Comparison of ENCODE assay signal across 25 cellular contexts in genomic region chr3:126494831-126495230, GRCh38. TPM values are rescaled to one million over a fixed set of nuclear protein-coding genes. Genes with fewer than 3 reads are reported as not detected.
DNase-seq lines count a peak whose midpoint lies in the region; ATAC-seq, FAIRE-seq and TF ChIP-seq lines count a peak whose summit lies in the region.
"Had no signal": no experiment of that assay in that cellular context is flagged by ENCODE, and none has a peak within 500 bp of the region (broad histone marks: within the 10 kb centered on the region; RNA-seq: fewer than 3 reads in every experiment).

No MANE protein-coding gene starts in this region.

- no peaks in the 10 kb centered on the region for H3K36me3 Mint-ChIP-seq in neural crest cell (ENCODE audit: low read depth)
- H3K36me3 Mint-ChIP-seq in activated CD8-positive, alpha-beta T cell treated with anti-CD3 and anti-CD28 coated beads for 36 hours (ENCODE audit: low read depth) = no peaks in the 10 kb centered on the region
- H3K36me3 Mint-ChIP-seq: CD8-positive, alpha-beta T cell; IgD-negative memory B cell had no signal

- no peak overlapping the region for H3K4me3 ChIP-seq in BLaER1 treated with 17β-estradiol and CSF1 and Interleukin-3, amounts not matched to agents 10 nM and 100 nM
- H3K4me3 ChIP-seq in kidney (ENCODE audit: low read length in 2 of 2) = no peak overlapping the region
- H3K4me3 ChIP-seq in adrenal gland = no peak overlapping the region
- no peak overlapping the region for H3K4me3 ChIP-seq in Peyer's patch
- H3K4me3 ChIP-seq: GM23338 had no signal

- POLR2A ChIA-PET in RWPE1 (lab: Yijun Ruan, JAX; ENCODE audit: low non-redundant PET) = no interaction called here
- POLR2A ChIA-PET in activated CD8-positive, alpha-beta T cell treated with anti-CD3 and anti-CD28 coated beads for 36 hours (lab: Charles Lee) = no interaction called here

- no peak overlapping the region for H3K27ac ChIP-seq in BLaER1 treated with 17β-estradiol and CSF1 and Interleukin-3, amounts not matched to agents 10 nM and 100 nM
- H3K27ac ChIP-seq in RWPE1 (peak overlapping the region; percentile 29), kidney (ENCODE audit: low read depth in 2 of 2, low read length in 2 of 2) (no peak overlapping the region), adrenal gland (peak overlapping the region in 2 of 5 donors; percentile 64 to 76), Peyer's patch (no peak overlapping the region)
- H3K27ac ChIP-seq: HL-60 had no signal

- WGBS in adrenal gland, 4 donors = 80 to 92% (median 85%) methylated on average over 8 of the region's 8 CpGs

- intact Hi-C loops in kidney (cut with DNase I) (no loop called here), adrenal gland (cut with DNase I) (no loop called here)
- intact Hi-C loops in activated CD8-positive, alpha-beta T cell treated with anti-CD3 and anti-CD28 coated beads for 36 hours (cut with micrococcal nuclease) = no loop called here

- ATAC-seq in GM21447 (IDR thresholded peaks at IDR 0.05; ENCODE audit: unreplicated experiment) = no peak
- no peak for ATAC-seq in activated CD8-positive, alpha-beta T cell treated with anti-CD3 and anti-CD28 coated beads for 36 hours
- ATAC-seq: CD8-positive, alpha-beta T cell; GM23338; HCT116 had no signal

- DNase-seq in RWPE1 (ENCODE audit: low spot score) (no peak), kidney (peak; percentile 46), neural crest cell (ENCODE audit: low read depth, low spot score) (no peak), adrenal gland (no peak), Peyer's patch (no peak)
- DNase-seq in activated CD8-positive, alpha-beta T cell treated with anti-CD3 and anti-CD28 coated beads for 36 hours = no peak
- DNase-seq: AML-193; Calu3; CD8-positive, alpha-beta T cell; DMS79 treated with DMSO at 0.1 percent for 48 hours; KBM-7 had no signal

- H3K36me3 ChIP-seq in BLaER1 treated with 17β-estradiol and CSF1 and Interleukin-3, amounts not matched to agents 10 nM and 100 nM = no peaks in the 10 kb centered on the region
- H3K36me3 ChIP-seq in kidney (ENCODE audit: control insufficient read depth in 1 of 2, insufficient read depth in 2 of 2, low read length in 2 of 2) (no peaks in the 10 kb centered on the region), adrenal gland (replicated peaks in 1 of 2) (no peaks in the 10 kb centered on the region), Peyer's patch (no peaks in the 10 kb centered on the region)

- no peaks in the 10 kb centered on the region for H3K27me3 ChIP-seq in BLaER1 treated with 17β-estradiol and CSF1 and Interleukin-3, amounts not matched to agents 10 nM and 100 nM
- H3K27me3 ChIP-seq in adrenal gland = no peaks in the 10 kb centered on the region
- no peaks in the 10 kb centered on the region for H3K27me3 ChIP-seq in Peyer's patch

- no peak for TF ChIP-seq POLR2A in adrenal gland (IDR thresholded peaks at IDR 0.05)
- no peak for TF ChIP-seq POLR2A in Peyer's patch (IDR thresholded peaks at IDR 0.05)

- H3K4me1 Mint-ChIP-seq in neural crest cell = no peaks in the 10 kb centered on the region
- peaks cover 9% of the 10 kb centered on the region for H3K4me1 Mint-ChIP-seq in activated CD8-positive, alpha-beta T cell treated with anti-CD3 and anti-CD28 coated beads for 36 hours (ENCODE audit: low read depth)

- no peak for FAIRE-seq in kidney (lab: Jason Lieb, UNC)
- FAIRE-seq: GM12891, GM18507, H54 had no signal

- H3K4me1 ChIP-seq in BLaER1 treated with 17β-estradiol and CSF1 and Interleukin-3, amounts not matched to agents 10 nM and 100 nM = peaks cover 49 to 99% (median 94%) of the 10 kb centered on the region in 10 experiments
- H3K4me1 ChIP-seq in kidney (ENCODE audit: control insufficient read depth in 1 of 2, insufficient read depth in 1 of 2, low read depth in 1 of 2, low read length in 2 of 2) (no peaks in the 10 kb centered on the region), adrenal gland (replicated peaks in 1 of 2) (peaks cover 0 to 10% of the 10 kb centered on the region in 2 donors), Peyer's patch (no peaks in the 10 kb centered on the region)

- no peaks in the 10 kb centered on the region for H3K9me3 ChIP-seq in BLaER1 treated with 17β-estradiol and CSF1 and Interleukin-3, amounts not matched to agents 10 nM and 100 nM (replicated peaks in 1 of 11)
- H3K9me3 ChIP-seq in kidney (ENCODE audit: control insufficient read depth in 1 of 2, low read length in 2 of 2) (no peaks in the 10 kb centered on the region), adrenal gland (replicated peaks in 1 of 3) (no peaks in the 10 kb centered on the region), Peyer's patch (no peaks in the 10 kb centered on the region)

- no peaks in the 10 kb centered on the region for H3K27me3 Mint-ChIP-seq in neural crest cell (ENCODE audit: low read depth)
- H3K27me3 Mint-ChIP-seq in activated CD8-positive, alpha-beta T cell treated with anti-CD3 and anti-CD28 coated beads for 36 hours = no peaks in the 10 kb centered on the region

- no peak overlapping the region for H3K4me3 Mint-ChIP-seq in neural crest cell
- H3K4me3 Mint-ChIP-seq in activated CD8-positive, alpha-beta T cell treated with anti-CD3 and anti-CD28 coated beads for 36 hours = no peak overlapping the region
- H3K4me3 Mint-ChIP-seq: CD8-positive, alpha-beta T cell; GM23338 had no signal

- CTCF ChIA-PET in RWPE1 (lab: Yijun Ruan, JAX) = no interaction called here
- CTCF ChIA-PET in activated CD8-positive, alpha-beta T cell treated with anti-CD3 and anti-CD28 coated beads for 36 hours (lab: Charles Lee) = interaction anchor here (3.9 kb wide), 1 partner anchor 28 kb away, joined by 9 read pairs; the partner anchor contains the start of gene CHST13

- peak overlapping the region in 8 of 11 experiments; percentile 50 to 84 (median 80); a peak in 14 of 22 replicates for H3K4me2 ChIP-seq in BLaER1 treated with 17β-estradiol and CSF1 and Interleukin-3, amounts not matched to agents 10 nM and 100 nM
- H3K4me2 ChIP-seq: GM23338 had no signal

- 0 out of 22 replicates have a peak overlapping the region, but pooled peaks of 1 of the 11 experiments have one; percentile 44 for H3K9ac ChIP-seq in BLaER1 treated with 17β-estradiol and CSF1 and Interleukin-3, amounts not matched to agents 10 nM and 100 nM
- no peak overlapping the region for H3K9ac ChIP-seq in kidney (ENCODE audit: low read length in 2 of 2)

- peaks cover 0 to 10% (median 0%) of the 10 kb centered on the region in 11 experiments; a peak in 5 of 22 replicates for H4K20me1 ChIP-seq in BLaER1 treated with 17β-estradiol and CSF1 and Interleukin-3, amounts not matched to agents 10 nM and 100 nM

- no peaks in the 10 kb centered on the region for H3K9me3 Mint-ChIP-seq in neural crest cell
- H3K9me3 Mint-ChIP-seq in activated CD8-positive, alpha-beta T cell treated with anti-CD3 and anti-CD28 coated beads for 36 hours = no peaks in the 10 kb centered on the region
- H3K9me3 Mint-ChIP-seq: CD8-positive, alpha-beta T cell; GM23338; HFFc6; IgD-negative memory B cell had no signal

- H3K27ac Mint-ChIP-seq in neural crest cell (ENCODE audit: unreplicated experiment) = peak overlapping the region; percentile 19
- H3K27ac Mint-ChIP-seq in activated CD8-positive, alpha-beta T cell treated with anti-CD3 and anti-CD28 coated beads for 36 hours = no peak overlapping the region
- H3K27ac Mint-ChIP-seq: CD8-positive, alpha-beta T cell; GM23338; HFFc6 had no signal

- TF ChIP-seq CTCF in RWPE1 (conservative IDR thresholded peaks at IDR 0.05; ENCODE audit: low read depth) (no peak), kidney (IDR thresholded peaks at IDR 0.05; ENCODE audit: borderline replicate concordance, extremely low read depth, insufficient read depth) (no peak), neural crest cell (conservative IDR thresholded peaks at IDR 0.05) (no peak), adrenal gland (IDR thresholded peaks at IDR 0.05) (no peak), Peyer's patch (IDR thresholded peaks at IDR 0.05) (no peak)
- TF ChIP-seq CTCF in activated CD8-positive, alpha-beta T cell treated with anti-CD3 and anti-CD28 coated beads for 36 hours (IDR thresholded peaks at IDR 0.05) = no peak

RNA-seq across cellular contexts. Expression of gene ZXDC, which starts 19.1 kb away (rescaled TPM):
- 44.8 TPM for total RNA-seq in kidney
- 11.4 TPM for polyA plus RNA-seq in kidney (ENCODE audit: insufficient read depth, low read depth, low replicate concordance)
- 34.3 and 34.7 TPM in 2 replicates for total RNA-seq in neural crest cell
- 10 to 100 TPM; 25.2 to 45.2 (median 33.7) TPM for total RNA-seq in adrenal gland
- 10 to 100 TPM; 16.4 to 18.4 (median 17.4) TPM for polyA plus RNA-seq in adrenal gland
- total RNA-seq in Peyer's patch = 10 to 100 TPM; 44.1 to 99.8 (median 67.5) TPM
- 10 to 100 TPM; 27.8 to 29.8 TPM for total RNA-seq in activated CD8-positive, alpha-beta T cell treated with anti-CD3 and anti-CD28 coated beads for 36 hours

RNA-seq across cellular contexts. Expression of gene UROC1, which starts 22.7 kb away (rescaled TPM):
- total RNA-seq in kidney (not detected), neural crest cell (not detected in 2 replicates), adrenal gland (under 1 TPM in 1 of 8 donors, not detected in 7; under 0.01 TPM), Peyer's patch (not detected)
- polyA plus RNA-seq in kidney (ENCODE audit: insufficient read depth, low read depth, low replicate concordance) (not detected), adrenal gland (under 1 TPM in 2 of 3 donors, not detected in 1; 0.03 to 0.04 TPM)
- not detected for total RNA-seq in activated CD8-positive, alpha-beta T cell treated with anti-CD3 and anti-CD28 coated beads for 36 hours
- total RNA-seq: A172; Calu3; CD8-positive, alpha-beta T cell; G401; GM23338; HFFc6 had no signal
- polyA plus RNA-seq: BJ, GM23338, IgD-negative memory B cell had no signal

RNA-seq across cellular contexts. Expression of gene CHST13, which starts 29.1 kb away (rescaled TPM):
- total RNA-seq in kidney (3.3 TPM), neural crest cell (0.19 TPM in 1 of 2 replicates, not detected in the other), adrenal gland (1 to 10 TPM in 4 of 8 donors, under 1 TPM in 4; 0.36 to 3.0 (median 1.2) TPM), Peyer's patch (1 to 10 TPM in 2 of 4 donors, not detected in 2; 2.8 to 2.9 TPM)
- polyA plus RNA-seq in kidney (ENCODE audit: insufficient read depth, low read depth, low replicate concordance) (7.0 TPM), adrenal gland (under 1 TPM in 2 of 3 donors, not detected in 1; 0.67 to 0.80 TPM)
- not detected for total RNA-seq in activated CD8-positive, alpha-beta T cell treated with anti-CD3 and anti-CD28 coated beads for 36 hours
- total RNA-seq: A172; CD8-positive, alpha-beta T cell; HFFc6; HT1080 had no signal
- polyA plus RNA-seq: BJ, IgD-negative memory B cell had no signal
